In genomic region chr14:88422919-88423318, GRCh38 we compare ENCODE assay signal across 1 cellular context.
TF ChIP-seq lines count a peak whose summit lies in the region.

No MANE protein-coding gene starts in this region.

TF ChIP-seq in IMR-90, 13 proteins besides CTCF, POLR2A, EP300 and RAD21 (continued from another document):
- TF ChIP-seq FOS (IDR thresholded peaks at IDR 0.05; ENCODE audit: low read depth, low read length): peak; percentile 74
